Comparison of ENCODE assay signal across 32 cellular contexts in genomic region chr6:166966268-166966667, GRCh38.
"Had no signal": no experiment of that assay in that cellular context is flagged by ENCODE, and none has a peak within 500 bp of the region (broad histone marks: within the 10 kb centered on the region; RNA-seq: fewer than 3 reads in every experiment).

No MANE protein-coding gene starts in this region.

- FAIRE-seq: bronchial epithelial cell, frontal cortex had no signal

- H3K4me1 ChIP-seq: ascending aorta had no signal

- H3K27me3 Mint-ChIP-seq: activated B cell treated with CpG ODN at 0.5 μM for 24 hours; activated CD8-positive, alpha-beta T cell treated with anti-CD3 and anti-CD28 coated beads for 36 hours; activated naive CD4-positive, alpha-beta T cell treated with anti-CD3 and anti-CD28 coated beads, Interleukin-2, amount 10 ng/mL, durations not matched to agents 7 days and 5 days; activated naive CD8-positive, alpha-beta T cell treated with anti-CD3 and anti-CD28 coated beads, Interleukin-2, amount 10 ng/mL, durations not matched to agents 7 days and 5 days; activated T-cell treated with anti-CD3 and anti-CD28 coated beads, Interleukin-2, amount 50 U/mL, for 24 hours; central memory CD8-positive, alpha-beta T cell; dendritic cell treated with granulocyte-macrophage colony-stimulating factor and Interleukin-4, amounts not matched to agents 40 ng/mL and 50 ng/mL, for 4 days; T-helper 17 cell had no signal

- H3K9me3 ChIP-seq: ascending aorta had no signal

- H3K4me3 Mint-ChIP-seq: activated B cell treated with CpG ODN at 0.5 μM for 24 hours; activated CD8-positive, alpha-beta T cell treated with anti-CD3 and anti-CD28 coated beads for 36 hours; activated naive CD4-positive, alpha-beta T cell treated with anti-CD3 and anti-CD28 coated beads, Interleukin-2, amount 10 ng/mL, durations not matched to agents 7 days and 5 days; activated naive CD8-positive, alpha-beta T cell treated with anti-CD3 and anti-CD28 coated beads, Interleukin-2, amount 10 ng/mL, durations not matched to agents 7 days and 5 days; activated T-cell treated with anti-CD3 and anti-CD28 coated beads, Interleukin-2, amount 50 U/mL, for 24 hours; activated T-cell treated with anti-CD3 and anti-CD28 coated beads, Interleukin-2, amount 50 U/mL, for 72 hours; central memory CD8-positive, alpha-beta T cell; dendritic cell treated with granulocyte-macrophage colony-stimulating factor and Interleukin-4, amounts not matched to agents 40 ng/mL and 50 ng/mL, for 4 days; endodermal cell; T-helper 17 cell; T-helper 2 cell treated with Interferon-gamma antibody and Interleukin-4, amounts not matched to agents 5 μg/mL and 100 μg/mL, for 36 hours had no signal

- DNase-seq: activated B cell treated with CpG ODN at 0.5 μM for 24 hours; activated CD4-positive, alpha-beta T cell treated with anti-CD3 and anti-CD28 coated beads for 48 hours; activated CD4-positive, alpha-beta T cell treated with anti-CD3 and anti-CD28 coated beads, Interleukin-2, amount 50 U/mL, for 1 hour; activated CD4-positive, alpha-beta T cell treated with anti-CD3 and anti-CD28 coated beads, Interleukin-2, amount 50 U/mL, for 48 hours; activated CD8-positive, alpha-beta memory T cell treated with anti-CD3 and anti-CD28 coated beads, Interleukin-2, amount 50 U/mL, for 48 hours; activated CD8-positive, alpha-beta T cell treated with anti-CD3 and anti-CD28 coated beads for 36 hours; activated gamma-delta T cell; activated naive CD4-positive, alpha-beta T cell; activated naive CD4-positive, alpha-beta T cell treated with anti-CD3 and anti-CD28 coated beads, Interleukin-2, amount 10 ng/mL, durations not matched to agents 7 days and 5 days; activated naive CD8-positive, alpha-beta T cell treated with anti-CD3 and anti-CD28 coated beads, Interleukin-2, amount 10 ng/mL, durations not matched to agents 7 days and 5 days; activated T-cell treated with anti-CD3 and anti-CD28 coated beads for 4 hours; activated T-cell treated with anti-CD3 and anti-CD28 coated beads, Interleukin-2, amount 50 U/mL, for 24 hours; activated T-cell treated with anti-CD3 and anti-CD28 coated beads, Interleukin-2, amount 50 U/mL, for 72 hours; brain microvascular endothelial cell; dorsolateral prefrontal cortex; effector memory CD4-positive, alpha-beta T cell; endodermal cell; foreskin fibroblast; T-helper 1 cell; T-helper 17 cell; T1000; WERI-Rb-1 had no signal

- H3K27me3 ChIP-seq: ascending aorta, brain microvascular endothelial cell, dorsolateral prefrontal cortex had no signal

- H3K4me3 ChIP-seq: ascending aorta, coronary artery, dorsolateral prefrontal cortex had no signal

- H3K27ac Mint-ChIP-seq: activated B cell treated with CpG ODN at 0.5 μM for 24 hours; activated CD8-positive, alpha-beta T cell treated with anti-CD3 and anti-CD28 coated beads for 36 hours; activated naive CD4-positive, alpha-beta T cell treated with anti-CD3 and anti-CD28 coated beads, Interleukin-2, amount 10 ng/mL, durations not matched to agents 7 days and 5 days; activated naive CD4-positive, alpha-beta T cell treated with anti-CD3 and anti-CD28 coated beads, Interleukin-2, amount 50 U/mL, for 72 hours; activated T-cell treated with anti-CD3 and anti-CD28 coated beads, Interleukin-2, amount 50 U/mL, for 24 hours; activated T-cell treated with anti-CD3 and anti-CD28 coated beads, Interleukin-2, amount 50 U/mL, for 72 hours; dendritic cell treated with granulocyte-macrophage colony-stimulating factor and Interleukin-4, amounts not matched to agents 40 ng/mL and 50 ng/mL, for 4 days; endodermal cell; T-helper 17 cell had no signal

- H3K27ac ChIP-seq: ascending aorta, brain microvascular endothelial cell, coronary artery, dorsolateral prefrontal cortex, WERI-Rb-1 had no signal

- ATAC-seq: activated CD4-positive, CD25-positive, alpha-beta regulatory T cell treated with anti-CD3 and anti-CD28 coated beads, Interleukin-2, amount 50 U/mL, for 24 hours; activated CD8-positive, alpha-beta T cell treated with anti-CD3 and anti-CD28 coated beads for 36 hours; activated naive CD4-positive, alpha-beta T cell treated with anti-CD3 and anti-CD28 coated beads, Interleukin-2, amount 50 U/mL, for 72 hours; activated T-cell treated with anti-CD3 and anti-CD28 coated beads, Interleukin-2, amount 50 U/mL, for 72 hours; esophagus mucosa; T-helper 17 cell had no signal

- H3K36me3 ChIP-seq: ascending aorta, brain microvascular endothelial cell, WERI-Rb-1 had no signal
